ENCODE assay signal across 12 cellular contexts in genomic region chr10:88883443-88883799, GRCh38. TPM values are rescaled to one million over a fixed set of nuclear protein-coding genes. Genes with fewer than 3 reads are reported as not detected.
DNase-seq lines count a peak whose midpoint lies in the region; ATAC-seq and TF ChIP-seq lines count a peak whose summit lies in the region.
"Had no signal": no experiment of that assay in that cellular context is flagged by ENCODE, and none has a peak within 500 bp of the region (broad histone marks: within the 10 kb centered on the region; RNA-seq: fewer than 3 reads in every experiment).

No MANE protein-coding gene starts in this region.

- intact Hi-C loops in left ventricle myocardium inferior (cut with micrococcal nuclease) (no loop called here), left cardiac atrium (cut with DNase I) (loop anchor here in 1 of 2 donors (5.0 kb wide), 1 partner anchor 49 kb away; no protein-coding TSS in a partner anchor), transverse colon (cut with DNase I; ENCODE audit: low total_unique reads) (no loop called here)

- in situ Hi-C loops in transverse colon (cut with MboI; ENCODE audit: low pct_ligation_motif_present in 1 of 4, low pct_unique_long_range_greater_than_20kb in 1 of 4, low sequenced_read_pairs in 3 of 4) = no loop called here
- in situ Hi-C loops in GM13976 (cut with MboI; ENCODE audit: low sequenced_read_pairs, unreplicated experiment) = no loop called here

- H3K9me3 ChIP-seq in left ventricle myocardium inferior (replicated peaks) (no peaks in the 10 kb centered on the region), transverse colon (no peaks in the 10 kb centered on the region)

- WGBS in transverse colon (ENCODE audit: low coverage in 1 of 2), 2 donors = 46 to 51% methylated on average over 2 of the region's 2 CpGs

- no peak overlapping the region for H3K4me3 ChIP-seq in left ventricle myocardium inferior
- H3K4me3 ChIP-seq in transverse colon = no peak overlapping the region

- H3K27ac ChIP-seq in left ventricle myocardium inferior (replicated peaks) (peak overlapping the region; percentile 94), epithelial cell of prostate (peak overlapping the region; percentile 88), transverse colon (peak overlapping the region; percentile 92 to 98 (median 96))
- H3K27ac ChIP-seq: foreskin keratinocyte had no signal

- H3K36me3 ChIP-seq in left ventricle myocardium inferior (no peaks in the 10 kb centered on the region), transverse colon (no peaks in the 10 kb centered on the region)

- DNase-seq in left ventricle myocardium inferior = no peak
- DNase-seq in left cardiac atrium = no peak
- peak; percentile 41 for DNase-seq in SK-N-DZ (ENCODE audit: low spot score)
- no peak for DNase-seq in epithelial cell of prostate (ENCODE audit: low read depth, low spot score)
- no peak for DNase-seq in transverse colon
- DNase-seq in GM03348 (ENCODE audit: low spot score) = no peak
- DNase-seq in GM13976 (ENCODE audit: low spot score) = no peak
- DNase-seq: activated CD4-positive, CD25-positive, alpha-beta regulatory T cell; foreskin keratinocyte; stimulated activated CD8-positive, alpha-beta memory T cell treated with anti-CD3 and anti-CD28 coated beads, Interleukin-4, amount 100 ng/mL, for 48 hours had no signal

- no peaks in the 10 kb centered on the region for H3K27me3 ChIP-seq in left ventricle myocardium inferior (ENCODE audit: low read depth)
- H3K27me3 ChIP-seq in transverse colon = no peaks in the 10 kb centered on the region
- H3K27me3 ChIP-seq: foreskin keratinocyte had no signal

- no peak for TF ChIP-seq CTCF in left ventricle myocardium inferior (IDR thresholded peaks at IDR 0.05; ENCODE audit: borderline replicate concordance)
- TF ChIP-seq CTCF in transverse colon (IDR thresholded peaks at IDR 0.05) = no peak
- no peak for TF ChIP-seq CTCF in GM13976 (IDR thresholded peaks at IDR 0.05; ENCODE audit: borderline replicate concordance, control extremely low read depth, extremely low read depth, insufficient read depth, missing control alignments)

- TF ChIP-seq POLR2A in transverse colon (IDR thresholded peaks at IDR 0.05) = no peak

- ATAC-seq in left cardiac atrium (no peak), GM19035 (IDR thresholded peaks at IDR 0.05; ENCODE audit: unreplicated experiment) (no peak)
- ATAC-seq: foreskin keratinocyte had no signal

- H3K4me1 ChIP-seq in left ventricle myocardium inferior (peaks cover 34% of the 10 kb centered on the region), transverse colon (peaks cover 0 to 66% (median 28%) of the 10 kb centered on the region in 4 donors)

- TF ChIP-seq EP300 in transverse colon (IDR thresholded peaks at IDR 0.05; ENCODE audit: low read depth) = no peak

RNA-seq across cellular contexts. Expression of gene STAMBPL1, which starts 3.4 kb away (rescaled TPM):
- total RNA-seq in left ventricle myocardium inferior (2.5 TPM), left cardiac atrium (1 to 10 TPM; 7.8 to 8.1 TPM), transverse colon (100 to 1,000 TPM in 3 of 4 donors, 10 to 100 TPM in 1; 74.8 to 176 (median 134) TPM)
- polyA plus RNA-seq in SK-N-DZ (2014; cell fraction: cytosol; rRNA removed) = 23.1 and 36.5 TPM in 2 replicates
- polyA plus RNA-seq in SK-N-DZ (2014; cell fraction: nucleus; rRNA removed) = 33.0 and 40.9 TPM in 2 replicates

RNA-seq across cellular contexts. Expression of gene ANKRD22, which starts 31.8 kb away (rescaled TPM):
- not detected for total RNA-seq in left ventricle myocardium inferior
- not detected for total RNA-seq in left cardiac atrium
- polyA plus RNA-seq in SK-N-DZ (2014; cell fraction: cytosol; rRNA removed) = not detected in 2 replicates
- polyA plus RNA-seq in SK-N-DZ (2014; cell fraction: nucleus; rRNA removed) = not detected in 2 replicates
- total RNA-seq in transverse colon = 10 to 100 TPM in 1 of 4 donors, 1 to 10 TPM in 2, not detected in 1; 3.0 to 12.2 (median 6.1) TPM
- total RNA-seq: skeletal muscle tissue had no signal

Comparison
In these comparisons a context has a peak if more than half of its experiments do, and no peak if none do; other contexts are left out.
1. RNA of gene STAMBPL1, which starts 3.4 kb away (total RNA-seq): 74.8 to 176 TPM in transverse colon; 7.8 to 8.1 TPM in left cardiac atrium and 2.5 TPM in left ventricle myocardium inferior (single experiment); every median in the first group is over 4 times any median in the second.
2. Peak in every context shown above with its lines, with median percentiles within 50 percentile points of each other: H3K27ac ChIP-seq.